ENCODE assay signal across 19 cellular contexts in genomic region chr16:70570967-70571570, GRCh38. TPM values are rescaled to one million over a fixed set of nuclear protein-coding genes. Genes with fewer than 3 reads are reported as not detected.
DNase-seq lines count a peak whose midpoint lies in the region; ATAC-seq, FAIRE-seq and TF ChIP-seq lines count a peak whose summit lies in the region.
"Had no signal": no experiment of that assay in that cellular context is flagged by ENCODE, and none has a peak within 500 bp of the region (broad histone marks: within the 10 kb centered on the region; RNA-seq: fewer than 3 reads in every experiment).

No MANE protein-coding gene starts in this region.

- H3K4me1 Mint-ChIP-seq in CD4-positive, CD25-positive, alpha-beta regulatory T cell, result peaks cover 0 to 5% (median 4%) of the 10 kb centered on the region in 4 donors
- H3K4me1 Mint-ChIP-seq in HFFc6 (ENCODE audit: low read depth) (peaks cover 54% of the 10 kb centered on the region), chondrocyte (ENCODE audit: low read depth) (peaks cover 64% of the 10 kb centered on the region)
- H3K4me1 Mint-ChIP-seq: activated B cell treated with CpG ODN at 0.5 μM for 24 hours had no signal

- DNase-seq in CD4-positive, CD25-positive, alpha-beta regulatory T cell, result no peak
- no peak for DNase-seq in HFFc6
- no peak for DNase-seq in chondrocyte (ENCODE audit: low spot score)
- no peak for DNase-seq in psoas muscle
- DNase-seq in GM12892 (ENCODE audit: insufficient read length), result no peak
- DNase-seq: activated B cell treated with CpG ODN at 0.5 μM for 24 hours; activated gamma-delta T cell treated with Interleukin-2 at 50 U/mL for 16 hours; BE2C; NCI-H1092; NCI-H2081; NK-92 treated with Interleukin-12 subunit alpha and Interleukin-12 subunit beta, amount 100 ng/mL, for 24 hours; retina had no signal

- 62 to 86% (median 67%) methylated on average over 10 of the region's 10 CpGs for WGBS in psoas muscle, 3 donors

- FAIRE-seq in GM12892 (lab: Jason Lieb, UNC), result no peak
- FAIRE-seq: frontal cortex had no signal

- TF ChIP-seq POLR2A in GM12892 (IDR thresholded peaks at IDR 0.05; ENCODE audit: low read depth, low read length), result no peak

- H3K36me3 Mint-ChIP-seq in CD4-positive, CD25-positive, alpha-beta regulatory T cell, result peaks cover 46% of the 10 kb centered on the region
- H3K36me3 Mint-ChIP-seq in HFFc6 (ENCODE audit: low read depth) (peaks cover 53% of the 10 kb centered on the region), chondrocyte (ENCODE audit: low read depth) (peaks cover 44% of the 10 kb centered on the region)

- no peak overlapping the region for H3K27ac ChIP-seq in CD4-positive, CD25-positive, alpha-beta regulatory T cell (ENCODE audit: insufficient read depth, low read length, poor library complexity, severe bottlenecking)
- H3K27ac ChIP-seq in psoas muscle, result peak overlapping the region; percentile 74
- H3K27ac ChIP-seq: neutrophil, SK-N-MC had no signal

- no peaks in the 10 kb centered on the region for H3K27me3 ChIP-seq in CD4-positive, CD25-positive, alpha-beta regulatory T cell (ENCODE audit: control insufficient read depth, insufficient read depth, low read length)
- no peaks in the 10 kb centered on the region for H3K27me3 ChIP-seq in psoas muscle (ENCODE audit: insufficient read depth in 3 of 3, low read length in 2 of 3)
- H3K27me3 ChIP-seq: BE2C, neutrophil had no signal

- intact Hi-C loops in psoas muscle (cut with DNase I), result loop anchor here (5.0 kb wide), 2 partner anchors 34 to 76 kb away; partner anchors contain the start of gene IL34 (in 1 of the 2)

- H3K9me3 Mint-ChIP-seq in CD4-positive, CD25-positive, alpha-beta regulatory T cell, result no peaks in the 10 kb centered on the region
- no peaks in the 10 kb centered on the region for H3K9me3 Mint-ChIP-seq in HFFc6
- H3K9me3 Mint-ChIP-seq in chondrocyte (ENCODE audit: low read depth), result no peaks in the 10 kb centered on the region
- H3K9me3 Mint-ChIP-seq: activated B cell treated with CpG ODN at 0.5 μM for 24 hours; dendritic cell treated with granulocyte-macrophage colony-stimulating factor and Interleukin-4, amounts not matched to agents 40 ng/mL and 50 ng/mL, for 4 days; T-helper 2 cell treated with Interferon-gamma antibody and Interleukin-4, amounts not matched to agents 5 μg/mL and 100 μg/mL, for 36 hours had no signal

- no peak overlapping the region for H3K4me3 Mint-ChIP-seq in CD4-positive, CD25-positive, alpha-beta regulatory T cell
- H3K4me3 Mint-ChIP-seq in HFFc6, result no peak overlapping the region
- no peak overlapping the region for H3K4me3 Mint-ChIP-seq in chondrocyte (ENCODE audit: unreplicated experiment)
- H3K4me3 Mint-ChIP-seq: activated B cell treated with CpG ODN at 0.5 μM for 24 hours; dendritic cell treated with granulocyte-macrophage colony-stimulating factor and Interleukin-4, amounts not matched to agents 40 ng/mL and 50 ng/mL, for 4 days; T-helper 2 cell treated with Interferon-gamma antibody and Interleukin-4, amounts not matched to agents 5 μg/mL and 100 μg/mL, for 36 hours had no signal

- no peak for TF ChIP-seq CTCF in HFFc6 (IDR thresholded peaks at IDR 0.05)
- TF ChIP-seq CTCF in chondrocyte (IDR thresholded peaks at IDR 0.05), result no peak
- no peak for TF ChIP-seq CTCF in psoas muscle (IDR thresholded peaks at IDR 0.05)

- H3K9me3 ChIP-seq in CD4-positive, CD25-positive, alpha-beta regulatory T cell (ENCODE audit: control insufficient read depth in 2 of 2, low read length in 2 of 2), result no peaks in the 10 kb centered on the region
- no peaks in the 10 kb centered on the region for H3K9me3 ChIP-seq in psoas muscle
- H3K9me3 ChIP-seq: BE2C, neutrophil had no signal

- H3K36me3 ChIP-seq in CD4-positive, CD25-positive, alpha-beta regulatory T cell (ENCODE audit: control insufficient read depth, insufficient read depth, low read length), result peaks cover 79% of the 10 kb centered on the region
- H3K36me3 ChIP-seq in psoas muscle (ENCODE audit: insufficient read depth in 1 of 2, low read depth in 1 of 2), result peaks cover 29 to 82% of the 10 kb centered on the region in 2 donors

- H3K4me3 ChIP-seq in CD4-positive, CD25-positive, alpha-beta regulatory T cell (ENCODE audit: low read depth, low read length), result no peak overlapping the region
- H3K4me3 ChIP-seq in psoas muscle, result no peak overlapping the region
- H3K4me3 ChIP-seq: SK-N-MC had no signal

- peak overlapping the region in 2 of 3 donors; percentile 26 to 65 for H3K27ac Mint-ChIP-seq in CD4-positive, CD25-positive, alpha-beta regulatory T cell
- H3K27ac Mint-ChIP-seq in HFFc6 (peak overlapping the region; percentile 17; the same call in 1 of the 2 replicates), chondrocyte (ENCODE audit: unreplicated experiment) (peak overlapping the region; percentile 95)
- H3K27ac Mint-ChIP-seq: activated B cell treated with CpG ODN at 0.5 μM for 24 hours; dendritic cell treated with granulocyte-macrophage colony-stimulating factor and Interleukin-4, amounts not matched to agents 40 ng/mL and 50 ng/mL, for 4 days; T-helper 2 cell treated with Interferon-gamma antibody and Interleukin-4, amounts not matched to agents 5 μg/mL and 100 μg/mL, for 36 hours had no signal

- no peak for ATAC-seq in CD4-positive, CD25-positive, alpha-beta regulatory T cell (ENCODE audit: low read depth in 2 of 2)
- ATAC-seq in psoas muscle (no peak), GM21786 (IDR thresholded peaks at IDR 0.05; ENCODE audit: unreplicated experiment) (no peak), GM19467 (IDR thresholded peaks at IDR 0.05; ENCODE audit: unreplicated experiment) (no peak)

- no peaks in the 10 kb centered on the region for H3K4me1 ChIP-seq in CD4-positive, CD25-positive, alpha-beta regulatory T cell (ENCODE audit: control insufficient read depth, insufficient read depth, low read length, poor library complexity, severe bottlenecking)
- peaks cover 43% of the 10 kb centered on the region for H3K4me1 ChIP-seq in psoas muscle
- H3K4me1 ChIP-seq: BE2C had no signal

- H3K27me3 Mint-ChIP-seq in CD4-positive, CD25-positive, alpha-beta regulatory T cell, result no peaks in the 10 kb centered on the region
- H3K27me3 Mint-ChIP-seq in HFFc6 (ENCODE audit: insufficient read depth) (no peaks in the 10 kb centered on the region; the same call in 1 of the 2 replicates), chondrocyte (ENCODE audit: low read depth) (no peaks in the 10 kb centered on the region)
- H3K27me3 Mint-ChIP-seq: activated B cell treated with CpG ODN at 0.5 μM for 24 hours; dendritic cell treated with granulocyte-macrophage colony-stimulating factor and Interleukin-4, amounts not matched to agents 40 ng/mL and 50 ng/mL, for 4 days had no signal

RNA-seq across cellular contexts. Expression of gene SF3B3, which starts 47.5 kb away (rescaled TPM):
- total RNA-seq in CD4-positive, CD25-positive, alpha-beta regulatory T cell, result 190 TPM
- polyA plus RNA-seq in CD4-positive, CD25-positive, alpha-beta regulatory T cell, result 100 to 1,000 TPM; 110 to 165 (median 136) TPM
- total RNA-seq in HFFc6 (2021; fragmentation: NEBNext Ultra II Directional; extraction: Animal tissue kit (Norgen Biotek cat#: 25700)), result 100 to 1,000 TPM; 289 to 358 (median 312) TPM
- total RNA-seq in chondrocyte, result 182 to 262 TPM (median 186 TPM) in 3 replicates
- 100 to 1,000 TPM; 145 to 178 (median 157) TPM for total RNA-seq in psoas muscle
- polyA plus RNA-seq in psoas muscle, result 100 to 1,000 TPM in 1 of 3 donors, 10 to 100 TPM in 2; 50.0 to 117 (median 59.9) TPM
- 153 TPM for polyA plus RNA-seq in GM12892 (2012; ENCODE audit: missing spikeins)

RNA-seq across cellular contexts. Expression of gene COG4, which starts 47.7 kb away (rescaled TPM):
- 57.4 TPM for total RNA-seq in CD4-positive, CD25-positive, alpha-beta regulatory T cell
- polyA plus RNA-seq in CD4-positive, CD25-positive, alpha-beta regulatory T cell, result 10 to 100 TPM; 37.5 to 73.2 (median 48.1) TPM
- 10 to 100 TPM; 70.2 to 91.7 (median 80.2) TPM for total RNA-seq in HFFc6 (2021; fragmentation: NEBNext Ultra II Directional; extraction: Animal tissue kit (Norgen Biotek cat#: 25700))
- 48.4 to 65.1 TPM (median 49.8 TPM) in 3 replicates for total RNA-seq in chondrocyte
- total RNA-seq in psoas muscle, result 10 to 100 TPM; 41.7 to 77.8 (median 64.9) TPM
- 10 to 100 TPM; 29.1 to 80.3 (median 41.4) TPM for polyA plus RNA-seq in psoas muscle
- 29.7 TPM for polyA plus RNA-seq in GM12892 (2012; ENCODE audit: missing spikeins)

Comparison
In these comparisons a context has a peak if more than half of its experiments do, and no peak if none do; other contexts are left out.
1. H3K27ac Mint-ChIP-seq: peak in every context shown above with its lines; median percentile 95 in chondrocyte; 46 in CD4-positive, CD25-positive, alpha-beta regulatory T cell; 17 in HFFc6.